Comparison of ENCODE assay signal across 1 cellular context in the genomic region with DNA sequence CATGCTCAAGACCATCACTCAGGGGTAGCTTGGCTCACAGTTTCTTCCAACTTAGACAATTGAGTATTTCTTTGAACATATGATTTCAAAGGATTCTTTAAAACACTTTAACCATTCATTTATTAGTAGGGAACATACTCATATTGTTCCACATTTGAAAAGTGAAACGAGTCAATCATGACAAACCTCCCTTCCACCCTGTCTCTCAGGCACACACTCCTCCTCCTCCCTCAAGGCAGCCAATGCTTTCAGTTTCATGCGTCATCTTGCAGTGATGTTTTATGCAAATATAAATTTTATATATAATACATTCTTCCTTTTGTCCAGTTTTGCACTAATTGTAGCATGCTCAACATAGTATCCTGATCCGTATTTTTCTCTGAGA.
TF ChIP-seq lines count a peak whose summit lies in the region.

No MANE protein-coding gene starts in this region.

TF ChIP-seq in HepG2, 621 proteins besides CTCF, POLR2A, EP300 and RAD21 (continued from another document):
- TF ChIP-seq, protein P1, sequence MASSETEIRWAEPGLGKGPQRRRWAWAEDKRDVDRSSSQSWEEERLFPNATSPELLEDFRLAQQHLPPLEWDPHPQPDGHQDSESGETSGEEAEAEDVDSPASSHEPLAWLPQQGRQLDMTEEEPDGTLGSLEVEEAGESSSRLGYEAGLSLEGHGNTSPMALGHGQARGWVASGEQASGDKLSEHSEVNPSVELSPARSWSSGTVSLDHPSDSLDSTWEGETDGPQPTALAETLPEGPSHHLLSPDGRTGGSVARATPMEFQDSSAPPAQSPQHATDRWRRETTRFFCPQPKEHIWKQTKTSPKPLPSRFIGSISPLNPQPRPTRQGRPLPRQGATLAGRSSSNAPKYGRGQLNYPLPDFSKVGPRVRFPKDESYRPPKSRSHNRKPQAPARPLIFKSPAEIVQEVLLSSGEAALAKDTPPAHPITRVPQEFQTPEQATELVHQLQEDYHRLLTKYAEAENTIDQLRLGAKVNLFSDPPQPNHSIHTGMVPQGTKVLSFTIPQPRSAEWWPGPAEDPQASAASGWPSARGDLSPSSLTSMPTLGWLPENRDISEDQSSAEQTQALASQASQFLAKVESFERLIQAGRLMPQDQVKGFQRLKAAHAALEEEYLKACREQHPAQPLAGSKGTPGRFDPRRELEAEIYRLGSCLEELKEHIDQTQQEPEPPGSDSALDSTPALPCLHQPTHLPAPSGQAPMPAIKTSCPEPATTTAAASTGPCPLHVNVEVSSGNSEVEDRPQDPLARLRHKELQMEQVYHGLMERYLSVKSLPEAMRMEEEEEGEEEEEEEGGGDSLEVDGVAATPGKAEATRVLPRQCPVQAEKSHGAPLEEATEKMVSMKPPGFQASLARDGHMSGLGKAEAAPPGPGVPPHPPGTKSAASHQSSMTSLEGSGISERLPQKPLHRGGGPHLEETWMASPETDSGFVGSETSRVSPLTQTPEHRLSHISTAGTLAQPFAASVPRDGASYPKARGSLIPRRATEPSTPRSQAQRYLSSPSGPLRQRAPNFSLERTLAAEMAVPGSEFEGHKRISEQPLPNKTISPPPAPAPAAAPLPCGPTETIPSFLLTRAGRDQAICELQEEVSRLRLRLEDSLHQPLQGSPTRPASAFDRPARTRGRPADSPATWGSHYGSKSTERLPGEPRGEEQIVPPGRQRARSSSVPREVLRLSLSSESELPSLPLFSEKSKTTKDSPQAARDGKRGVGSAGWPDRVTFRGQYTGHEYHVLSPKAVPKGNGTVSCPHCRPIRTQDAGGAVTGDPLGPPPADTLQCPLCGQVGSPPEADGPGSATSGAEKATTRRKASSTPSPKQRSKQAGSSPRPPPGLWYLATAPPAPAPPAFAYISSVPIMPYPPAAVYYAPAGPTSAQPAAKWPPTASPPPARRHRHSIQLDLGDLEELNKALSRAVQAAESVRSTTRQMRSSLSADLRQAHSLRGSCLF (CRISPR knock-in tag; IDR thresholded peaks at IDR 0.05; ENCODE audit: borderline replicate concordance): no peak
- TF ChIP-seq MBNL3 (CRISPR knock-in tag; conservative IDR thresholded peaks at IDR 0.05) (no peak), ZNF10 (CRISPR knock-in tag; IDR thresholded peaks at IDR 0.05; ENCODE audit: borderline replicate concordance, low read depth) (no peak), NFATC3 (CRISPR knock-in tag; IDR thresholded peaks at IDR 0.05) (no peak), SMAD3 (CRISPR knock-in tag; IDR thresholded peaks at IDR 0.05) (no peak), ZFYVE20 (CRISPR knock-in tag; IDR thresholded peaks at IDR 0.05; ENCODE audit: borderline replicate concordance, low read depth) (no peak), ZFP62 (CRISPR knock-in tag; IDR thresholded peaks at IDR 0.05) (no peak)
